In genomic region chr7:143459359-143459758, GRCh38 we compare ENCODE assay signal across 18 cellular contexts. TPM values are rescaled to one million over a fixed set of nuclear protein-coding genes. Genes with fewer than 3 reads are reported as not detected.
DNase-seq lines count a peak whose midpoint lies in the region; ATAC-seq lines count a peak whose summit lies in the region.
"Had no signal": no experiment of that assay in that cellular context is flagged by ENCODE, and none has a peak within 500 bp of the region (broad histone marks: within the 10 kb centered on the region; RNA-seq: fewer than 3 reads in every experiment).

No MANE protein-coding gene starts in this region.

- H3K27ac ChIP-seq in esophagus (ENCODE audit: low read depth in 2 of 2, low read length in 1 of 2), result peak overlapping the region; percentile 60 to 81
- H3K27ac ChIP-seq: 22Rv1; BLaER1 treated with 17β-estradiol and CSF1 and Interleukin-3, amounts not matched to agents 10 nM and 100 nM had no signal

- peaks cover 0 to 4% (median 4%) of the 10 kb centered on the region in 3 donors for H3K4me1 Mint-ChIP-seq in T-cell
- H3K4me1 Mint-ChIP-seq: CD4-positive, alpha-beta memory T cell had no signal

- no peak overlapping the region for H3K4me3 Mint-ChIP-seq in T-cell
- H3K4me3 Mint-ChIP-seq: CD4-positive, alpha-beta memory T cell; H9 had no signal

- WGBS in esophagus, 2 donors, result 77 to 81% methylated on average over 1 of the region's 1 CpG

- intact Hi-C loops in left colon (cut with DNase I, micrococcal nuclease), result no loop called here

- peaks cover 0 to 4% of the 10 kb centered on the region in 2 donors for H3K4me1 ChIP-seq in esophagus (ENCODE audit: control insufficient read depth in 2 of 2, insufficient read depth in 2 of 2, low read length in 1 of 2)

- H3K36me3 ChIP-seq in esophagus (ENCODE audit: control insufficient read depth in 2 of 2, insufficient read depth in 2 of 2, low read length in 1 of 2), result no peaks in the 10 kb centered on the region
- H3K36me3 ChIP-seq: BLaER1 treated with 17β-estradiol and CSF1 and Interleukin-3, amounts not matched to agents 10 nM and 100 nM had no signal

- ATAC-seq in left colon, result peak; percentile 48
- ATAC-seq in T-cell (replicated peaks in 1 of 4), result no peak
- ATAC-seq: K562 had no signal

- peaks cover 0 to 9% (median 0%) of the 10 kb centered on the region in 3 donors for H3K9me3 Mint-ChIP-seq in T-cell

- CTCF ChIA-PET in T-cell (lab: Charles Lee), result no interaction called here

- no peak overlapping the region for H3K27ac Mint-ChIP-seq in T-cell
- H3K27ac Mint-ChIP-seq: CD4-positive, alpha-beta memory T cell; H9 had no signal

- H3K27me3 Mint-ChIP-seq in T-cell, result no peaks in the 10 kb centered on the region
- H3K27me3 Mint-ChIP-seq: CD4-positive, alpha-beta memory T cell had no signal

- POLR2A ChIA-PET in T-cell (lab: Charles Lee), result no interaction called here

- H3K27me3 ChIP-seq in esophagus (ENCODE audit: control insufficient read depth in 1 of 2, insufficient read depth in 2 of 2, low read length in 2 of 2), result no peaks in the 10 kb centered on the region
- H3K27me3 ChIP-seq: BLaER1 treated with 17β-estradiol and CSF1 and Interleukin-3, amounts not matched to agents 10 nM and 100 nM had no signal

- H3K36me3 Mint-ChIP-seq in T-cell, result peaks cover 29% of the 10 kb centered on the region

- DNase-seq in NCI-H82 (lab: John Stamatoyannopoulos, UW) (peak; percentile 30), NCI-H82 treated with DMSO at 0.1 percent for 48 hours (lab: John Stamatoyannopoulos, UW; ENCODE audit: unreplicated experiment) (no peak), left colon (no peak), T-cell (no peak), CD1c-positive myeloid dendritic cell (ENCODE audit: extremely low spot score) (no peak), iPS-NIHi7 (ENCODE audit: extremely low spot score) (no peak), AML-193 (lab: John Stamatoyannopoulos, UW) (no peak)
- DNase-seq: CD4-positive, alpha-beta memory T cell; DMS153; DMS79 treated with DMSO at 0.1 percent for 48 hours; EL; GOT3; H9 had no signal

- H3K4me3 ChIP-seq in esophagus (ENCODE audit: low read depth in 1 of 2, low read length in 2 of 2), result no peak overlapping the region
- H3K4me3 ChIP-seq: BLaER1 treated with 17β-estradiol and CSF1 and Interleukin-3, amounts not matched to agents 10 nM and 100 nM; K562 had no signal

- no peaks in the 10 kb centered on the region for H3K9me3 ChIP-seq in esophagus (ENCODE audit: control insufficient read depth in 2 of 2, insufficient read depth in 1 of 2, low read depth in 1 of 2, low read length in 1 of 2)

RNA-seq across cellular contexts. Expression of gene TAS2R60, which starts 16.1 kb away (rescaled TPM):
- polyA plus RNA-seq in esophagus, result not detected
- total RNA-seq in left colon, result not detected
- 1 to 10 TPM in 2 of 5 donors, under 1 TPM in 2, not detected in 1; 0.38 to 2.4 (median 1.0) TPM for total RNA-seq in T-cell
- total RNA-seq: A673, H9, K562 had no signal

RNA-seq across cellular contexts. Expression of gene TAS2R41, which starts 18.3 kb away (rescaled TPM):
- not detected for polyA plus RNA-seq in esophagus
- total RNA-seq in left colon, result not detected
- 1 to 10 TPM in 2 of 5 donors, under 1 TPM in 3; 0.28 to 2.5 (median 0.93) TPM for total RNA-seq in T-cell
- total RNA-seq: A673, H9, K562 had no signal
- polyA plus RNA-seq: CD4-positive, alpha-beta memory T cell; K562 had no signal

RNA-seq across cellular contexts. Expression of gene EPHA1, which starts 50.7 kb away (rescaled TPM):
- polyA plus RNA-seq in esophagus, result 10 to 100 TPM; 65.6 to 74.6 TPM
- 10 to 100 TPM; 18.2 to 25.1 TPM for total RNA-seq in left colon
- total RNA-seq in T-cell, result 10 to 100 TPM; 23.8 to 49.8 (median 43.5) TPM
